20 cellular contexts compared by ENCODE assay signal in the genomic region with DNA sequence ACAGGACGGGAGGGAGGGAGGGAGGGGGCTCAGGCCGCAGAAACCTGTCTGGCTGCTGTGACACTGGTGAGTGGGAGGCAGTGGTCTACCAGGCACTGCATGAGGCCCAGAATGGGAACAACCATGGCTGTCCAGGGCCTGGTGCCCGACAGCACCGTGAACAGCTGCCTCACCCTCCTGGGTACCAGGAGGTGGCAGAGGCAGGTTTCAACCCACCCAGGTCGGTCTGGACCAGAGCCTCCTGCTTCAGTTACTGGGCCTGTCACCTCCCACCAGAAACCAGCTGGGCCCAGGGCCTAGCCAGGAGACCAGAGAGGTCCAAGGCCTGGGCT.
DNase-seq lines count a peak whose midpoint lies in the region; ATAC-seq and TF ChIP-seq lines count a peak whose summit lies in the region.
"Had no signal": no experiment of that assay in that cellular context is flagged by ENCODE, and none has a peak within 500 bp of the region (broad histone marks: within the 10 kb centered on the region; RNA-seq: fewer than 3 reads in every experiment).

No MANE protein-coding gene starts in this region.

- TF ChIP-seq POLR2A in Peyer's patch (IDR thresholded peaks at IDR 0.05), result no peak
- no peak for TF ChIP-seq POLR2A in sigmoid colon (IDR thresholded peaks at IDR 0.05)

- H3K4me1 ChIP-seq in ACC112 (ENCODE audit: control insufficient read depth, insufficient read depth, low read length, unreplicated experiment) (peaks cover 73% of the 10 kb centered on the region), Peyer's patch (peaks cover 20 to 90% (median 29%) of the 10 kb centered on the region in 4 donors), sigmoid colon (peaks cover 0 to 90% (median 81%) of the 10 kb centered on the region in 4 donors), Karpas-422 (ENCODE audit: low read length) (no peaks in the 10 kb centered on the region)

- H3K27me3 ChIP-seq in ACC112 (ENCODE audit: insufficient read depth, low read length) (no peaks in the 10 kb centered on the region), Peyer's patch (no peaks in the 10 kb centered on the region), sigmoid colon (no peaks in the 10 kb centered on the region), Karpas-422 (ENCODE audit: low read length) (no peaks in the 10 kb centered on the region)
- H3K27me3 ChIP-seq: suprapubic skin had no signal

- no peaks in the 10 kb centered on the region for H3K36me3 ChIP-seq in ACC112 (ENCODE audit: insufficient read depth, low read length)
- H3K36me3 ChIP-seq in Peyer's patch, result no peaks in the 10 kb centered on the region
- H3K36me3 ChIP-seq in sigmoid colon, result no peaks in the 10 kb centered on the region
- H3K36me3 ChIP-seq in Karpas-422 (ENCODE audit: insufficient read depth, low read length), result no peaks in the 10 kb centered on the region
- H3K36me3 ChIP-seq: suprapubic skin had no signal

- no peaks in the 10 kb centered on the region for H3K9me3 Mint-ChIP-seq in effector memory CD8-positive, alpha-beta T cell
- H3K9me3 Mint-ChIP-seq: activated naive CD8-positive, alpha-beta T cell treated with anti-CD3 and anti-CD28 coated beads, Interleukin-2, amount 50 U/mL, for 24 hours; activated T-helper 2 cell treated with anti-CD3 and anti-CD28 coated beads, Interferon-gamma antibody, Interleukin-2, Interleukin-4, amounts not matched to agents 10 μg/mL and 5 μg/mL and 100 μg/mL, durations not matched to agents 14 hours and 24 hours and 36 hours; naive B cell had no signal

- H3K4me1 Mint-ChIP-seq in effector memory CD8-positive, alpha-beta T cell (ENCODE audit: low read depth in 2 of 2), result peaks cover 38 to 41% of the 10 kb centered on the region in 2 donors

- H3K27me3 Mint-ChIP-seq in effector memory CD8-positive, alpha-beta T cell, result no peaks in the 10 kb centered on the region
- H3K27me3 Mint-ChIP-seq: activated CD4-positive, alpha-beta T cell treated with anti-CD3 and anti-CD28 coated beads for 36 hours; activated naive CD8-positive, alpha-beta T cell treated with anti-CD3 and anti-CD28 coated beads, Interleukin-2, amount 50 U/mL, for 24 hours; CD4-positive, alpha-beta memory T cell; naive B cell had no signal

- no peak for TF ChIP-seq EP300 in sigmoid colon (IDR thresholded peaks at IDR 0.05)

- no peak overlapping the region for H3K9ac ChIP-seq in Karpas-422 (ENCODE audit: low read length)

- no peak overlapping the region for H3K4me2 ChIP-seq in Karpas-422 (ENCODE audit: low read depth, low read length, poor library complexity, severe bottlenecking)

- H3K27ac ChIP-seq in ACC112 (ENCODE audit: low read depth, low read length), result peak overlapping the region; percentile 68; the same call in 1 of the 2 replicates
- peak overlapping the region; percentile 61 to 77 (median 70) for H3K27ac ChIP-seq in Peyer's patch
- peak overlapping the region; percentile 74 to 94 (median 78) for H3K27ac ChIP-seq in sigmoid colon
- no peak overlapping the region for H3K27ac ChIP-seq in Karpas-422 (ENCODE audit: low read length)
- H3K27ac ChIP-seq: suprapubic skin had no signal

- H3K9me3 ChIP-seq in Peyer's patch (no peaks in the 10 kb centered on the region), sigmoid colon (no peaks in the 10 kb centered on the region), Karpas-422 (ENCODE audit: low read length) (no peaks in the 10 kb centered on the region)
- H3K9me3 ChIP-seq: suprapubic skin had no signal

- H2AFZ ChIP-seq in ACC112 (ENCODE audit: low read length, unreplicated experiment), result no peak overlapping the region
- no peak overlapping the region for H2AFZ ChIP-seq in Karpas-422 (ENCODE audit: low read length)

- peak overlapping the region; percentile 81 to 87 for H3K27ac Mint-ChIP-seq in effector memory CD8-positive, alpha-beta T cell
- H3K27ac Mint-ChIP-seq: activated CD4-positive, alpha-beta T cell treated with anti-CD3 and anti-CD28 coated beads for 36 hours; activated T-helper 2 cell treated with anti-CD3 and anti-CD28 coated beads, Interferon-gamma antibody, Interleukin-2, Interleukin-4, amounts not matched to agents 10 μg/mL and 5 μg/mL and 100 μg/mL, durations not matched to agents 14 hours and 24 hours and 36 hours had no signal

- no peak for ATAC-seq in effector memory CD8-positive, alpha-beta T cell (replicated peaks)
- ATAC-seq: activated CD4-positive, alpha-beta T cell treated with anti-CD3 and anti-CD28 coated beads for 36 hours; activated naive CD8-positive, alpha-beta T cell treated with anti-CD3 and anti-CD28 coated beads, Interleukin-2, amount 50 U/mL, for 24 hours had no signal

- H3K79me2 ChIP-seq in ACC112 (ENCODE audit: control insufficient read depth, insufficient read depth, low read length, unreplicated experiment) (no peaks in the 10 kb centered on the region), Karpas-422 (ENCODE audit: low read length) (no peaks in the 10 kb centered on the region)

- no peak for TF ChIP-seq CTCF in Peyer's patch (IDR thresholded peaks at IDR 0.05)
- no peak for TF ChIP-seq CTCF in sigmoid colon (IDR thresholded peaks at IDR 0.05)

- H3K4me3 ChIP-seq in ACC112 (ENCODE audit: low read depth, low read length) (no peak overlapping the region), Peyer's patch (no peak overlapping the region), sigmoid colon (no peak overlapping the region), Karpas-422 (ENCODE audit: low read length) (no peak overlapping the region)
- H3K4me3 ChIP-seq: suprapubic skin had no signal

- 93 to 94% methylated on average over 5 of the region's 5 CpGs for WGBS in sigmoid colon, 2 donors

- H3K9me2 ChIP-seq in Karpas-422 (replicated peaks; ENCODE audit: insufficient read depth, low read length), result no peaks in the 10 kb centered on the region

- DNase-seq in Peyer's patch, result no peak
- DNase-seq in effector memory CD8-positive, alpha-beta T cell, result no peak
- DNase-seq in sigmoid colon, result no peak
- no peak for DNase-seq in Karpas-422
- DNase-seq in hepatic stellate cell (ENCODE audit: low spot score), result no peak
- DNase-seq in C1 segment of cervical spinal cord (lab: John Stamatoyannopoulos, UW), result no peak
- no peak for DNase-seq in stimulated activated CD4-positive, alpha-beta T cell treated with anti-CD3 and anti-CD28 coated beads, Interleukin-2, amount 100 ng/mL, for 48 hours
- DNase-seq: activated CD4-positive, alpha-beta T cell treated with anti-CD3 and anti-CD28 coated beads for 36 hours; activated naive CD8-positive, alpha-beta T cell treated with anti-CD3 and anti-CD28 coated beads, Interleukin-2, amount 50 U/mL, for 24 hours; CD4-positive, alpha-beta memory T cell; central memory CD4-positive, alpha-beta T cell; DND-41; effector memory CD4-positive, alpha-beta T cell; MM.1S; naive B cell; NCI-H82; stimulated activated CD8-positive, alpha-beta memory T cell treated with anti-CD3 and anti-CD28 coated beads, Interleukin-4, amount 100 ng/mL, for 48 hours had no signal

- no peak overlapping the region for H3K4me3 Mint-ChIP-seq in effector memory CD8-positive, alpha-beta T cell
- H3K4me3 Mint-ChIP-seq: activated CD4-positive, alpha-beta T cell treated with anti-CD3 and anti-CD28 coated beads for 36 hours; activated naive CD8-positive, alpha-beta T cell treated with anti-CD3 and anti-CD28 coated beads, Interleukin-2, amount 50 U/mL, for 24 hours had no signal

- intact Hi-C loops in sigmoid colon (cut with DNase I), result no loop called here

- H3K36me3 Mint-ChIP-seq in effector memory CD8-positive, alpha-beta T cell (ENCODE audit: insufficient read depth), result no peaks in the 10 kb centered on the region
- H3K36me3 Mint-ChIP-seq: CD4-positive, alpha-beta memory T cell; naive B cell had no signal

- H4K20me1 ChIP-seq in Karpas-422 (ENCODE audit: insufficient read depth, low read depth, low read length), result peaks cover 38% of the 10 kb centered on the region
